Comparison of ENCODE assay signal across 22 cellular contexts in genomic region chr18:32355896-32356295, GRCh38.
DNase-seq lines count a peak whose midpoint lies in the region; ATAC-seq, FAIRE-seq and TF ChIP-seq lines count a peak whose summit lies in the region.
"Had no signal": no experiment of that assay in that cellular context is flagged by ENCODE, and none has a peak within 500 bp of the region (broad histone marks: within the 10 kb centered on the region; RNA-seq: fewer than 3 reads in every experiment).

No MANE protein-coding gene starts in this region.

- no peak overlapping the region for H3K4me3 Mint-ChIP-seq in effector memory CD8-positive, alpha-beta T cell
- H3K4me3 Mint-ChIP-seq: activated B cell treated with CpG ODN at 0.5 μM for 24 hours; activated T-helper 1 cell treated with anti-CD3 and anti-CD28 coated beads, Interleukin-12 subunit alpha, Interleukin-12 subunit beta, Interleukin-2, Interleukin-4 antibody, amounts not matched to agents 30 ng/mL and 10 ng/mL and 1 ng/mL, durations not matched to agents 14 hours and 24 hours and 36 hours; naive thymus-derived CD8-positive, alpha-beta T cell had no signal

- no peaks in the 10 kb centered on the region for H3K36me3 ChIP-seq in pancreas
- no peaks in the 10 kb centered on the region for H3K36me3 ChIP-seq in left ventricle myocardium inferior
- H3K36me3 ChIP-seq in SJCRH30, result no peaks in the 10 kb centered on the region
- H3K36me3 ChIP-seq: BLaER1 treated with 17β-estradiol and CSF1 and Interleukin-3, amounts not matched to agents 10 nM and 100 nM; SJSA1; spleen had no signal

- no peaks in the 10 kb centered on the region for H3K4me1 Mint-ChIP-seq in effector memory CD8-positive, alpha-beta T cell (ENCODE audit: low read depth in 2 of 2)
- H3K4me1 Mint-ChIP-seq: activated B cell treated with CpG ODN at 0.5 μM for 24 hours; naive thymus-derived CD8-positive, alpha-beta T cell had no signal

- H3K36me3 Mint-ChIP-seq in effector memory CD8-positive, alpha-beta T cell (ENCODE audit: insufficient read depth), result peaks cover 2% of the 10 kb centered on the region
- H3K36me3 Mint-ChIP-seq: naive thymus-derived CD8-positive, alpha-beta T cell had no signal

- ATAC-seq in pancreas (no peak), GM19463 (IDR thresholded peaks at IDR 0.05; ENCODE audit: unreplicated experiment) (no peak)
- ATAC-seq in effector memory CD8-positive, alpha-beta T cell (replicated peaks), result no peak
- ATAC-seq: GM12878; HCT116; naive thymus-derived CD8-positive, alpha-beta T cell had no signal

- peak; percentile 17 for FAIRE-seq in pancreas (lab: Jason Lieb, UNC)
- FAIRE-seq: GM12878, HTR-8/SVneo had no signal

- H3K9me3 ChIP-seq in pancreas (no peaks in the 10 kb centered on the region), left ventricle myocardium inferior (replicated peaks) (no peaks in the 10 kb centered on the region), SJCRH30 (replicated peaks) (no peaks in the 10 kb centered on the region)
- H3K9me3 ChIP-seq: BLaER1 treated with 17β-estradiol and CSF1 and Interleukin-3, amounts not matched to agents 10 nM and 100 nM; SJSA1; spleen had no signal

- DNase-seq in GM04503 (ENCODE audit: low read depth) (peak; percentile 18), astrocyte of the spinal cord (ENCODE audit: low read depth, low spot score) (peak; percentile 69), fibroblast of the aortic adventitia (ENCODE audit: low read depth) (peak; percentile 75), pancreas (no peak), left ventricle myocardium inferior (no peak), SJCRH30 (no peak)
- DNase-seq in effector memory CD8-positive, alpha-beta T cell, result no peak
- DNase-seq: activated B cell treated with CpG ODN at 0.5 μM for 24 hours; cerebellar nuclear complex; naive thymus-derived CD8-positive, alpha-beta T cell; NCI-H82; PC-9; spleen; stimulated activated CD8-positive, alpha-beta memory T cell treated with anti-CD3 and anti-CD28 coated beads, Interleukin-4, amount 100 ng/mL, for 48 hours had no signal

- H3K27ac Mint-ChIP-seq in effector memory CD8-positive, alpha-beta T cell, result no peak overlapping the region
- H3K27ac Mint-ChIP-seq: activated B cell treated with CpG ODN at 0.5 μM for 24 hours; activated T-helper 1 cell treated with anti-CD3 and anti-CD28 coated beads, Interleukin-12 subunit alpha, Interleukin-12 subunit beta, Interleukin-2, Interleukin-4 antibody, amounts not matched to agents 30 ng/mL and 10 ng/mL and 1 ng/mL, durations not matched to agents 14 hours and 24 hours and 36 hours; naive thymus-derived CD8-positive, alpha-beta T cell; progenitor cell of endocrine pancreas had no signal

- H3K27me3 Mint-ChIP-seq in effector memory CD8-positive, alpha-beta T cell, result peaks cover 9 to 10% of the 10 kb centered on the region in 2 donors
- H3K27me3 Mint-ChIP-seq: progenitor cell of endocrine pancreas had no signal

- H3K27ac ChIP-seq in pancreas (peak overlapping the region in 1 of 4 donors; percentile 5), left ventricle myocardium inferior (replicated peaks) (no peak overlapping the region), SJCRH30 (no peak overlapping the region)
- H3K27ac ChIP-seq: BLaER1 treated with 17β-estradiol and CSF1 and Interleukin-3, amounts not matched to agents 10 nM and 100 nM; PC-9; SJSA1; spleen had no signal

- 31% methylated on average over 1 of the region's 1 CpG for WGBS in pancreas, 2 donors

- H3K27me3 ChIP-seq in pancreas (no peaks in the 10 kb centered on the region), left ventricle myocardium inferior (ENCODE audit: low read depth) (no peaks in the 10 kb centered on the region), SJCRH30 (no peaks in the 10 kb centered on the region)
- H3K27me3 ChIP-seq: BLaER1 treated with 17β-estradiol and CSF1 and Interleukin-3, amounts not matched to agents 10 nM and 100 nM; SJSA1 had no signal

- intact Hi-C loops in pancreas (cut with DNase I), result no loop called here
- intact Hi-C loops in left ventricle myocardium inferior (cut with micrococcal nuclease), result no loop called here

- TF ChIP-seq CTCF in astrocyte of the spinal cord (IDR thresholded peaks at IDR 0.05; ENCODE audit: low read depth, low read length), result no peak
- no peak for TF ChIP-seq CTCF in fibroblast of the aortic adventitia (IDR thresholded peaks at IDR 0.05; ENCODE audit: insufficient read depth, low read length)
- TF ChIP-seq CTCF in pancreas (IDR thresholded peaks at IDR 0.05), result no peak
- TF ChIP-seq CTCF in left ventricle myocardium inferior (IDR thresholded peaks at IDR 0.05; ENCODE audit: borderline replicate concordance), result no peak

- H3K4me3 ChIP-seq in astrocyte of the spinal cord (ENCODE audit: low read depth, low read length), result no peak overlapping the region
- H3K4me3 ChIP-seq in fibroblast of the aortic adventitia (ENCODE audit: low read depth, low read length), result no peak overlapping the region
- H3K4me3 ChIP-seq in pancreas, result no peak overlapping the region
- H3K4me3 ChIP-seq in left ventricle myocardium inferior, result no peak overlapping the region
- H3K4me3 ChIP-seq in SJCRH30, result no peak overlapping the region
- H3K4me3 ChIP-seq: BLaER1 treated with 17β-estradiol and CSF1 and Interleukin-3, amounts not matched to agents 10 nM and 100 nM; GM12878; PC-9; SJSA1; spleen had no signal

- H3K9me3 Mint-ChIP-seq in effector memory CD8-positive, alpha-beta T cell, result no peaks in the 10 kb centered on the region
- H3K9me3 Mint-ChIP-seq: activated B cell treated with CpG ODN at 0.5 μM for 24 hours; activated T-helper 1 cell treated with anti-CD3 and anti-CD28 coated beads, Interleukin-12 subunit alpha, Interleukin-12 subunit beta, Interleukin-2, Interleukin-4 antibody, amounts not matched to agents 30 ng/mL and 10 ng/mL and 1 ng/mL, durations not matched to agents 14 hours and 24 hours and 36 hours; naive thymus-derived CD8-positive, alpha-beta T cell had no signal

- in situ Hi-C loops in astrocyte of the spinal cord (cut with HindIII; ENCODE audit: low sequenced_read_pairs), result no loop called here

- H3K4me1 ChIP-seq in pancreas (peaks cover 37 to 52% (median 39%) of the 10 kb centered on the region in 3 donors), left ventricle myocardium inferior (peaks cover 44% of the 10 kb centered on the region), SJCRH30 (no peaks in the 10 kb centered on the region)
- H3K4me1 ChIP-seq: BLaER1 treated with 17β-estradiol and CSF1 and Interleukin-3, amounts not matched to agents 10 nM and 100 nM had no signal

Comparison
In these comparisons a context has a peak if more than half of its experiments do, and no peak if none do; other contexts are left out.
1. DNase-seq: peak in GM04503 (single experiment), astrocyte of the spinal cord (single experiment) and fibroblast of the aortic adventitia (single experiment); none in pancreas (0 of 6), effector memory CD8-positive, alpha-beta T cell (0 of 3), left ventricle myocardium inferior (single experiment) and SJCRH30 (0 of 2).